In the genomic region with DNA sequence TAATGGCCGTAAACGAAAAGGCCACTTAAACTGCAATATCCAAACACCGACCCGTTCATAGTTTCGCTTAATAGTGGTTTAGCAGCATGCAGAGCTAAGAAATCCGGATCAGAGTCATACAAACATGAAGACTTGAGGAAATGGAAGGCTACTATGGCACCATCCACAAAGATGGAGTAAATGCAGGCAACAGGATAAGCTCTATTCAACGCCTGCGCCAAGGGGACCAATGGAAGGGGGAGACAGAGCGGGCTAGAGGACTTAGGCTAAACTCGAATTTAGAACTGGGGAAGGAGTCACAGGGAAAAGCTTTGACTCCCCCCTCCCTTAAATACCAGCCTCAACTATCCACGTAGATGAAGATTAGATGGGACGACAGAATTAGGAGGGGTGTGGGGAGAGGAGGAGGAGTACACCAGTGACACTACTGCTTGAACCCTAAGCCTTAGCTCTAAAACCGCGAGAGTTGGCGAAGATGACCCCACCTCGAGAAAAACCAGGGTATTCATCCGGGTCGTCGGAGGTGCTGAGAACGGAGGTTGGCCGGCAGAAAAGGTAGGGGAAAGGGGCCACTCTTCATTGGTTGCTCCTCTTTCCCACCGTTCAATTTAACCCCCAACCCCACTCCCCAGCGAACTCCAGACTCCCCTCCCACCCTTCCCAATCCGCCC, we compare ENCODE assay signal across 8 cellular contexts. TPM values are rescaled to one million over a fixed set of nuclear protein-coding genes. Genes with fewer than 3 reads are reported as not detected.
DNase-seq lines count a peak whose midpoint lies in the region; ATAC-seq, FAIRE-seq and TF ChIP-seq lines count a peak whose summit lies in the region.

No MANE protein-coding gene starts in this region.

- H3K27ac ChIP-seq in WERI-Rb-1 = peak overlapping the region; percentile 94

- peak; percentile 27 for DNase-seq in SIG-M5 treated with dmso at 0.1 percent for 504 hours (lab: John Stamatoyannopoulos, UW; ENCODE audit: unreplicated experiment)
- no peak for DNase-seq in SIG-M5 (lab: John Stamatoyannopoulos, UW)
- DNase-seq in NCI-H2081 treated with DMSO at 0.1 percent for 48 hours (lab: John Stamatoyannopoulos, UW) = peak; percentile 3
- DNase-seq in WERI-Rb-1 = peak; percentile 42
- peak; percentile 13 for DNase-seq in naive B cell
- DNase-seq in urothelium cell line (ENCODE audit: low spot score) = peak; percentile 32

- H3K27ac Mint-ChIP-seq in naive B cell = peak overlapping the region; percentile 93 to 99 (median 97)

- peaks cover 0 to 6% of the 10 kb centered on the region in 2 donors for H3K36me3 Mint-ChIP-seq in naive B cell

- peaks cover 29% of the 10 kb centered on the region for H3K36me3 ChIP-seq in WERI-Rb-1
- no peaks in the 10 kb centered on the region for H3K36me3 ChIP-seq in endocrine pancreas (ENCODE audit: control insufficient read depth, insufficient read depth, low read length)

- peaks cover 4% of the 10 kb centered on the region for H3K4me1 ChIP-seq in endocrine pancreas (ENCODE audit: control insufficient read depth, insufficient read depth, low read length)

- H3K9me3 ChIP-seq in WERI-Rb-1 (ENCODE audit: severe bottlenecking) = no peaks in the 10 kb centered on the region
- no peaks in the 10 kb centered on the region for H3K9me3 ChIP-seq in endocrine pancreas (ENCODE audit: control insufficient read depth, low read length)

- H3K9ac ChIP-seq in endocrine pancreas (ENCODE audit: control insufficient read depth, insufficient read depth, low read length) = peak overlapping the region; percentile 8

- H3K4me3 Mint-ChIP-seq in naive B cell = peak overlapping the region; percentile 83 to 97 (median 93)

- TF ChIP-seq CTCF in WERI-Rb-1 (IDR thresholded peaks at IDR 0.05; ENCODE audit: low read depth, low read length) = no peak

- ATAC-seq in naive B cell (ENCODE audit: low read depth in 2 of 2) (no peak), GM18909 (IDR thresholded peaks at IDR 0.05; ENCODE audit: poor library complexity, unreplicated experiment) (no peak)

- FAIRE-seq in urothelium cell line (lab: Jason Lieb, UNC) = no peak

- H3K27me3 ChIP-seq in WERI-Rb-1 (ENCODE audit: insufficient read depth, low read depth, severe bottlenecking) = no peaks in the 10 kb centered on the region
- H3K27me3 ChIP-seq in endocrine pancreas (ENCODE audit: control insufficient read depth, insufficient read depth, low read length) = no peaks in the 10 kb centered on the region

- H3K9me3 Mint-ChIP-seq in naive B cell = peaks cover 0 to 7% (median 0%) of the 10 kb centered on the region in 7 donors

- no peaks in the 10 kb centered on the region for H3K27me3 Mint-ChIP-seq in naive B cell

- peaks cover 19 to 28% (median 22%) of the 10 kb centered on the region in 3 donors for H3K4me1 Mint-ChIP-seq in naive B cell

- H3K4me3 ChIP-seq in WERI-Rb-1 (ENCODE audit: low read depth, low read length) (peak overlapping the region; percentile 74), endocrine pancreas (ENCODE audit: control insufficient read depth, insufficient read depth, low read length) (peak overlapping the region; percentile 85)

RNA-seq across cellular contexts. Expression of a gene that starts 3.5 kb away (rescaled TPM):
- 10 to 100 TPM in 5 of 6 donors, 1 to 10 TPM in 1; 7.6 to 14.2 (median 11.3) TPM for polyA plus RNA-seq in naive B cell (ENCODE audit: low read depth in 6 of 6)
